ENCODE assay signal across 8 cellular contexts in genomic region chr15:43185161-43186002, GRCh38. TPM values are rescaled to one million over a fixed set of nuclear protein-coding genes. Genes with fewer than 3 reads are reported as not detected.
DNase-seq lines count a peak whose midpoint lies in the region; ATAC-seq, FAIRE-seq and TF ChIP-seq lines count a peak whose summit lies in the region.

Gene CCNDBP1 (plus strand): TSS chr15:43185403. CDS start chr15:43185499, 96 bp downstream.

- H2BK5ac ChIP-seq in H1 (ENCODE audit: low read depth, low read length) (peak within 1 kb of the TSS; percentile 84; the same call in 1 of the 2 replicates), mesenchymal stem cell (ENCODE audit: low read depth, low read length, poor library complexity, severe bottlenecking) (no peak within 1 kb of the TSS)

- H3K36me3 Mint-ChIP-seq in Caco-2 (ENCODE audit: insufficient read depth, unreplicated experiment): peaks cover 25% of the 10 kb centered on the region

- peak; percentile 13 for FAIRE-seq in H1 (lab: Jason Lieb, UNC)

- no peak within 1 kb of the TSS for H4K8ac ChIP-seq in H1 (ENCODE audit: extremely low read depth, insufficient read depth, low read length)
- peak within 1 kb of the TSS; percentile 96 for H4K8ac ChIP-seq in mesenchymal stem cell (ENCODE audit: low read length)

- intact Hi-C loops in Caco-2 (cut with micrococcal nuclease; ENCODE audit: unreplicated experiment): loop anchor here (1.0 to 2.0 kb wide), 2 partner anchors 53 to 80 kb away; partner anchors contain the start of gene TMEM62

- no peak within 1 kb of the TSS for H2BK20ac ChIP-seq in H1 (ENCODE audit: low read length)

- H3K23ac ChIP-seq in H1 (ENCODE audit: insufficient read length): no peak within 1 kb of the TSS
- H3K23ac ChIP-seq in mesenchymal stem cell (ENCODE audit: low read length in 2 of 2): peak within 1 kb of the TSS in 1 of 2 experiments; percentile 97

- no peak within 1 kb of the TSS for H4K91ac ChIP-seq in H1 (replicated peaks; ENCODE audit: insufficient read length, low read length)
- peak within 1 kb of the TSS; percentile 92 for H4K91ac ChIP-seq in mesenchymal stem cell (ENCODE audit: low read length)

- H3K18ac ChIP-seq in H1 (ENCODE audit: extremely low read depth, low read length) (peak within 1 kb of the TSS; percentile 94), mesenchymal stem cell (ENCODE audit: low read depth in 1 of 2, low read length in 2 of 2) (peak within 1 kb of the TSS; percentile 89 to 93)

- ATAC-seq in GM19455 (IDR thresholded peaks at IDR 0.05; ENCODE audit: unreplicated experiment): peak; percentile 94

- peaks cover 7% of the 10 kb centered on the region for H3K23me2 ChIP-seq in H1 (ENCODE audit: low read depth, low read length)

- DNase-seq in Caco-2: peak; percentile 96 to 97
- peak; percentile 87 to 97 for DNase-seq in HL-60 (ENCODE audit: low read depth in 1 of 2, low spot score in 1 of 2)
- peak; percentile 88 for DNase-seq in NT2/D1 (ENCODE audit: low read depth, low spot score)
- peak; percentile 70 to 91 (median 72) for DNase-seq in activated CD8-positive, alpha-beta memory T cell treated with anti-CD3 and anti-CD28 coated beads for 48 hours (ENCODE audit: low read depth in 2 of 3, low spot score in 2 of 3)
- peak; percentile 87 to 95 for DNase-seq in H1 (ENCODE audit: low read depth in 1 of 2, low spot score in 2 of 2)
- DNase-seq in mesenchymal stem cell: peak; percentile 81
- DNase-seq in stimulated activated CD8-positive, alpha-beta memory T cell treated with anti-CD3 and anti-CD28 coated beads, Interleukin-15, amount 100 ng/mL, for 1 hour (ENCODE audit: low read depth): peak; percentile 68

- peak within 1 kb of the TSS; percentile 83 for H3K27ac ChIP-seq in HL-60 (replicated peaks)
- H3K27ac ChIP-seq in H1 (ENCODE audit: low read depth, low read length): 0 out of 2 replicates have a peak within 1 kb of the TSS, but pooled peaks have one; percentile 54
- H3K27ac ChIP-seq in mesenchymal stem cell (ENCODE audit: low read length, poor library complexity, severe bottlenecking): no peak within 1 kb of the TSS

- peak within 1 kb of the TSS; percentile 93 for H3K4me3 Mint-ChIP-seq in Caco-2 (ENCODE audit: unreplicated experiment)

- H3K9me3 Mint-ChIP-seq in Caco-2 (ENCODE audit: unreplicated experiment): no peaks in the 10 kb centered on the region

- CTCF ChIA-PET in Caco-2 (lab: Charles Lee) (interaction anchor here (1.0 kb wide), 1 partner anchor 19 kb away, joined by 3 read pairs; no protein-coding TSS in a partner anchor), H1 (lab: Charles Lee; ENCODE audit: partially characterized antibody) (interaction anchor here (1.0 to 4.1 kb wide), 9 partner anchors 14 to 141 kb away, joined by 3 to 16 read pairs (median 4); no protein-coding TSS in a partner anchor)

- H3K27ac Mint-ChIP-seq in Caco-2 (ENCODE audit: unreplicated experiment): peak within 1 kb of the TSS; percentile 79

- BruUV-seq in Caco-2 (replicated peaks; lab: Mats Ljungman, UMichigan): no TSS peak

- no peaks in the 10 kb centered on the region for H3K9me3 ChIP-seq in Caco-2
- H3K9me3 ChIP-seq in NT2/D1 (ENCODE audit: insufficient read depth, low read length): no peaks in the 10 kb centered on the region
- H3K9me3 ChIP-seq in H1 (ENCODE audit: insufficient read depth in 2 of 2, low read depth in 1 of 2, low read length in 1 of 2): no peaks in the 10 kb centered on the region
- H3K9me3 ChIP-seq in mesenchymal stem cell (ENCODE audit: control insufficient read depth, low read length): no peaks in the 10 kb centered on the region

- H3K4me2 ChIP-seq in H1 (ENCODE audit: insufficient read depth in 1 of 2, low read depth in 2 of 2, low read length in 2 of 2) (peak within 1 kb of the TSS; percentile 96 to 99), mesenchymal stem cell (ENCODE audit: low read length, poor library complexity, severe bottlenecking) (peak within 1 kb of the TSS; percentile 99)

- peak; percentile 42 to 55 for TF ChIP-seq CTCF in Caco-2 (IDR thresholded peaks at IDR 0.05; ENCODE audit: insufficient read depth in 1 of 2, low read depth in 1 of 2, low read length in 1 of 2, severe bottlenecking in 1 of 2, unreplicated experiment in 1 of 2)
- no peak for TF ChIP-seq CTCF in HL-60 (IDR thresholded peaks at IDR 0.05; ENCODE audit: insufficient read depth, low read length)
- peak; percentile 28 to 59 (median 56); a peak in 3 of 4 replicates for TF ChIP-seq CTCF in H1 (IDR thresholded peaks at IDR 0.05; ENCODE audit: control extremely low read depth in 1 of 3, insufficient read depth in 1 of 3, low read depth in 1 of 3, low read length in 3 of 3)

- POLR2A ChIA-PET in Caco-2 (lab: Charles Lee) (no interaction called here), H1 (lab: Charles Lee; ENCODE audit: partially characterized antibody) (interaction anchor here (0.7 kb wide), 1 partner anchor 36 kb away, joined by 3 read pairs; no protein-coding TSS in a partner anchor)

- H3K4me1 Mint-ChIP-seq in Caco-2 (ENCODE audit: low read depth, unreplicated experiment): peaks cover 4% of the 10 kb centered on the region

- WGBS in H1 (ENCODE audit: extremely low coverage in 1 of 2, insufficient coverage in 1 of 2, insufficient read length in 1 of 2, insufficient replicate concordance in 2 of 2, low coverage in 1 of 2, low lambda C conversion rate in 2 of 2, missing lambda C conversion rate in 1 of 2), 2 experiments: 1% methylated on average over 28 of the region's 69 CpGs; no CpG with 5 or more reads in 1 of the 2 experiments
- WGBS in mesenchymal stem cell: 2% methylated on average over 51 of the region's 69 CpGs

- peak; percentile 15 to 16; a peak in 1 of 4 replicates for TF ChIP-seq RAD21 in H1 (IDR thresholded peaks at IDR 0.05 in 1 of 2, conservative IDR thresholded peaks at IDR 0.05 in 1 of 2; ENCODE audit: low read depth in 2 of 2, low read length in 2 of 2)

- peak within 1 kb of the TSS; percentile 82 for H3K4me3 ChIP-seq in Caco-2 (ENCODE audit: low read depth, low read length)
- peak within 1 kb of the TSS; percentile 88 for H3K4me3 ChIP-seq in HL-60 (replicated peaks; ENCODE audit: insufficient read depth, low read length)
- peak within 1 kb of the TSS; percentile 80 for H3K4me3 ChIP-seq in NT2/D1 (ENCODE audit: insufficient read length, low read depth)
- peak within 1 kb of the TSS; percentile 64 to 93 (median 89) for H3K4me3 ChIP-seq in H1 (ENCODE audit: extremely low read depth in 1 of 4, insufficient read depth in 2 of 4, low read depth in 3 of 4, low read length in 4 of 4)
- H3K4me3 ChIP-seq in mesenchymal stem cell (ENCODE audit: insufficient read depth in 1 of 2, low read depth in 1 of 2, low read length in 2 of 2): peak within 1 kb of the TSS; percentile 93 to 99

- no peak for TF ChIP-seq EP300 in H1 (IDR thresholded peaks at IDR 0.05; ENCODE audit: borderline replicate concordance in 1 of 2, low read depth in 2 of 2, low read length in 2 of 2)

- TF ChIP-seq POLR2A in H1 (IDR thresholded peaks at IDR 0.05; ENCODE audit: control extremely low read depth in 1 of 2, low read depth in 2 of 2, low read length in 2 of 2): peak in 1 of 2 experiments; percentile 56; a peak in 1 of 3 replicates

- no peaks in the 10 kb centered on the region for H3K79me2 ChIP-seq in H1 (ENCODE audit: control insufficient read depth in 1 of 2, insufficient read depth in 2 of 2, low read length in 2 of 2)

- H3K9ac ChIP-seq in NT2/D1 (ENCODE audit: insufficient read length, low read depth) (peak within 1 kb of the TSS; percentile 75), H1 (replicated peaks in 1 of 4; ENCODE audit: extremely low read depth in 1 of 4, low read depth in 3 of 4, low read length in 3 of 4) (peak within 1 kb of the TSS in 3 of 4 experiments; percentile 34 to 80 (median 40); a peak in 6 of 7 replicates), mesenchymal stem cell (ENCODE audit: low read length) (peak within 1 kb of the TSS; percentile 93)

- H3K27me3 ChIP-seq in Caco-2 (replicated peaks; ENCODE audit: control insufficient read depth, insufficient read depth, low read length) (no peaks in the 10 kb centered on the region), HL-60 (ENCODE audit: insufficient read depth, poor library complexity, severe bottlenecking) (no peaks in the 10 kb centered on the region), NT2/D1 (ENCODE audit: insufficient read depth, insufficient read length) (no peaks in the 10 kb centered on the region), H1 (replicated peaks in 1 of 4; ENCODE audit: control insufficient read depth in 3 of 4, extremely low read depth in 1 of 4, insufficient read depth in 3 of 4, low read length in 3 of 4) (no peaks in the 10 kb centered on the region), mesenchymal stem cell (ENCODE audit: control insufficient read depth in 1 of 2, insufficient read depth in 1 of 2, low read length in 2 of 2) (no peaks in the 10 kb centered on the region)

- peak within 1 kb of the TSS; percentile 40 for H3K56ac ChIP-seq in H1 (replicated peaks; ENCODE audit: insufficient read length, low read depth, low read length)

- H3K79me1 ChIP-seq in H1 (ENCODE audit: low read depth, low read length) (no peaks in the 10 kb centered on the region), mesenchymal stem cell (replicated peaks; ENCODE audit: low read length, poor library complexity, severe bottlenecking) (peaks cover 12% of the 10 kb centered on the region)

- H3K14ac ChIP-seq in H1 (ENCODE audit: insufficient read length) (no peak within 1 kb of the TSS), mesenchymal stem cell (ENCODE audit: low read length in 2 of 2) (peak within 1 kb of the TSS in 1 of 2 experiments; percentile 90)

- no peaks in the 10 kb centered on the region for H3K27me3 Mint-ChIP-seq in Caco-2 (ENCODE audit: insufficient read depth, unreplicated experiment)

- H2AK5ac ChIP-seq in H1 (ENCODE audit: low read depth, low read length) (no peak within 1 kb of the TSS), mesenchymal stem cell (ENCODE audit: low read length, severe bottlenecking) (peak within 1 kb of the TSS; percentile 39)

- no peaks in the 10 kb centered on the region for H3K36me3 ChIP-seq in Caco-2 (ENCODE audit: control insufficient read depth, insufficient read depth, low read length)
- peaks cover 20% of the 10 kb centered on the region for H3K36me3 ChIP-seq in NT2/D1 (ENCODE audit: insufficient read depth, insufficient read length, low read length)
- H3K36me3 ChIP-seq in H1 (ENCODE audit: control insufficient read depth in 2 of 4, insufficient read depth in 4 of 4, low read length in 3 of 4): peaks cover 0 to 5% (median 1%) of the 10 kb centered on the region in 4 experiments; a peak in 2 of 8 replicates
- H3K36me3 ChIP-seq in mesenchymal stem cell (ENCODE audit: control insufficient read depth in 1 of 2, insufficient read depth in 2 of 2, low read depth in 1 of 2, low read length in 2 of 2): peaks cover 6 to 33% of the 10 kb centered on the region in 2 experiments

- H4K5ac ChIP-seq in H1 (ENCODE audit: insufficient read length, low read depth, low read length): peak within 1 kb of the TSS; percentile 45

- H3K4me1 ChIP-seq in Caco-2 (peaks cover 12% of the 10 kb centered on the region), NT2/D1 (ENCODE audit: insufficient read depth, insufficient read length) (peaks cover 6% of the 10 kb centered on the region), H1 (replicated peaks in 1 of 4; ENCODE audit: control insufficient read depth in 3 of 4, insufficient read depth in 4 of 4, low read length in 3 of 4) (peaks cover 4 to 8% (median 5%) of the 10 kb centered on the region in 4 experiments; a peak in 5 of 7 replicates), mesenchymal stem cell (ENCODE audit: control insufficient read depth, insufficient read depth, low read depth, low read length) (peaks cover 7% of the 10 kb centered on the region)

- peaks cover 0 to 2% of the 10 kb centered on the region in 2 experiments for H4K20me1 ChIP-seq in H1 (replicated peaks in 1 of 2; ENCODE audit: control insufficient read depth in 1 of 2, insufficient read depth in 2 of 2, low read length in 2 of 2)

- peak within 1 kb of the TSS; percentile 98 for H2AFZ ChIP-seq in H1 (ENCODE audit: low read length)
- peak within 1 kb of the TSS; percentile 94 for H2AFZ ChIP-seq in mesenchymal stem cell (ENCODE audit: low read depth, low read length)

- H3K4ac ChIP-seq in H1 (replicated peaks; ENCODE audit: insufficient read length, low read depth, low read length) (no peak within 1 kb of the TSS), mesenchymal stem cell (ENCODE audit: low read depth in 1 of 2, low read length in 2 of 2) (peak within 1 kb of the TSS; percentile 86 to 88)

- H2BK120ac ChIP-seq in H1 (replicated peaks; ENCODE audit: low read depth, low read length) (no peak within 1 kb of the TSS), mesenchymal stem cell (ENCODE audit: low read depth, low read length) (peak within 1 kb of the TSS; percentile 73)

- no peak within 1 kb of the TSS for H2BK15ac ChIP-seq in H1 (ENCODE audit: low read length)
- H2BK15ac ChIP-seq in mesenchymal stem cell (ENCODE audit: low read depth, poor library complexity, severe bottlenecking): peak within 1 kb of the TSS; percentile 13

- H2BK12ac ChIP-seq in H1 (ENCODE audit: low read depth, low read length): no peak within 1 kb of the TSS
- H2BK12ac ChIP-seq in mesenchymal stem cell (ENCODE audit: low read length in 2 of 2): peak within 1 kb of the TSS in 1 of 2 experiments; percentile 60

RNA-seq across cellular contexts. Expression of gene CCNDBP1, which starts in this region (rescaled TPM):
- 21.7 and 23.1 TPM in 2 replicates for total RNA-seq in Caco-2 (2022)
- 23.4 TPM in 2 replicates for total RNA-seq in H1 (2021; fragmentation: NEBNext Ultra II Directional; extraction: Animal tissue kit (Norgen Biotek cat#: 25700))
- polyA plus RNA-seq in H1 (2011; rRNA removed): 29.0 and 41.7 TPM in 2 replicates
- polyA plus RNA-seq in H1 (2011; cell fraction: cytosol; rRNA removed): 32.9 TPM
- polyA plus RNA-seq in H1 (2011; cell fraction: nucleus; rRNA removed): 25.2 TPM
- polyA plus RNA-seq in H1 (2012, experiment 1 of 2): 21.2 to 27.9 TPM (median 24.2 TPM) in 4 replicates
- 13.1 TPM for polyA plus RNA-seq in H1 (2012, experiment 2 of 2)
- 16.5 TPM for polyA plus RNA-seq in H1 (2013, experiment 1 of 2)
- polyA plus RNA-seq in H1 (2013, experiment 2 of 2): 16.7 TPM
- polyA minus RNA-seq in H1 (2011; rRNA and poly(A)+ RNA removed): 17.5 and 24.0 TPM in 2 replicates
- 14.9 TPM for polyA minus RNA-seq in H1 (2011; cell fraction: cytosol; rRNA and poly(A)+ RNA removed)
- 13.2 TPM for polyA minus RNA-seq in H1 (2011; cell fraction: nucleus; rRNA and poly(A)+ RNA removed)
- 38.5 TPM for polyA plus RNA-seq in mesenchymal stem cell (2013, experiment 1 of 2)
- 39.6 TPM for polyA plus RNA-seq in mesenchymal stem cell (2013, experiment 2 of 2)

Comparison
In these comparisons a context has a peak if more than half of its experiments do, and no peak if none do; other contexts are left out.
1. H3K9ac ChIP-seq: peak in every context shown above with its lines; median percentile 93 in mesenchymal stem cell; 75 in NT2/D1; 40 in H1.